In the genomic region with DNA sequence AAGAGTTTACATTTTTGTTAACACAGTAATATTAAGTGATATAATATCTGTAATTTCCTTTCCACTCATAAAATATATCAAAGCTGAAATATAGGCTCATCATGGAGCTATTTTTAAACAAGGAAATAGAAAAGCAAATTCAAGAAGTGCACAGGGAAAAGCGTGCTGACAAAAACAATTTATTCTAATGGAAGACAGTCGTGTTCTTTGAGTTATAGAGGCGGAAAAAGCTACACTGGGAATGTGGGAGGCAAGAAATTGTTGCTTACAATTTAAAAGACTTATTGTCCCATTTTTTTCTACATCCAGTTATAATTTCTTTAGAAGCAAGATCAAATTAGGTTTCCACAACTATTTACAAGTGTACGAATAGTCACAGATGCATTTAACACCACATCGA, we compare ENCODE assay signal across 33 cellular contexts. TPM values are rescaled to one million over a fixed set of nuclear protein-coding genes. Genes with fewer than 3 reads are reported as not detected.
"Had no signal": no experiment of that assay in that cellular context is flagged by ENCODE, and none has a peak within 500 bp of the region (broad histone marks: within the 10 kb centered on the region; RNA-seq: fewer than 3 reads in every experiment).

No MANE protein-coding gene starts in this region.

- H3K27me3 ChIP-seq: brain microvascular endothelial cell, esophagus muscularis mucosa, gastroesophageal sphincter had no signal

- H3K27ac ChIP-seq: brain microvascular endothelial cell, esophagus muscularis mucosa, foreskin keratinocyte, gastroesophageal sphincter, WERI-Rb-1 had no signal

- ATAC-seq: activated CD4-positive, CD25-positive, alpha-beta regulatory T cell treated with anti-CD3 and anti-CD28 coated beads, Interleukin-2, amount 50 U/mL, for 24 hours; activated CD8-positive, alpha-beta T cell treated with anti-CD3 and anti-CD28 coated beads for 36 hours; activated T-cell treated with anti-CD3 and anti-CD28 coated beads, Interleukin-2, amount 50 U/mL, for 4 hours; activated T-helper 17 cell treated with anti-CD3 and anti-CD28 coated beads, Interleukin-2, amount 50 U/mL, for 72 hours; effector memory CD8-positive, alpha-beta T cell; foreskin keratinocyte; gastroesophageal sphincter; T-helper 17 cell had no signal

- FAIRE-seq: astrocyte, bronchial epithelial cell, colon had no signal

- H3K4me1 ChIP-seq: foreskin keratinocyte had no signal

- DNase-seq: activated B cell treated with CpG ODN at 0.5 μM for 24 hours; activated CD4-positive, alpha-beta T cell treated with anti-CD3 and anti-CD28 coated beads for 48 hours; activated CD4-positive, alpha-beta T cell treated with anti-CD3 and anti-CD28 coated beads, Interleukin-2, amount 50 U/mL, for 1 hour; activated CD4-positive, alpha-beta T cell treated with anti-CD3 and anti-CD28 coated beads, Interleukin-2, amount 50 U/mL, for 48 hours; activated CD8-positive, alpha-beta memory T cell treated with anti-CD3 and anti-CD28 coated beads for 24 hours; activated CD8-positive, alpha-beta T cell treated with anti-CD3 and anti-CD28 coated beads for 36 hours; activated effector memory CD4-positive, alpha-beta T cell treated with Interleukin-2 at 50 U/mL for 16 hours; activated gamma-delta T cell treated with Interleukin-2 at 50 U/mL for 16 hours; activated naive CD4-positive, alpha-beta T cell treated with anti-CD3 and anti-CD28 coated beads, Interleukin-2, amount 50 U/mL, for 16 hours; activated naive CD4-positive, alpha-beta T cell treated with Interleukin-2 at 50 U/mL for 16 hours; activated T-cell treated with anti-CD3 and anti-CD28 coated beads, Interleukin-2, amount 50 U/mL, for 4 hours; amniotic stem cell; anterior cingulate cortex; brain microvascular endothelial cell; caudate nucleus; cortex of kidney; dermis blood vessel endothelial cell; effector CD4-positive, alpha-beta T cell; effector memory CD8-positive, alpha-beta T cell; erythroblast; foreskin keratinocyte; T-helper 1 cell; T-helper 17 cell; T1000; WERI-Rb-1 had no signal

- H3K9me3 ChIP-seq: esophagus muscularis mucosa, gastroesophageal sphincter had no signal

- H3K4me3 ChIP-seq: esophagus muscularis mucosa, gastroesophageal sphincter had no signal

- H3K36me3 ChIP-seq: brain microvascular endothelial cell, gastroesophageal sphincter had no signal

RNA-seq across cellular contexts. Expression of gene TTN, which starts 3.2 kb away (rescaled TPM):
- total RNA-seq: chondrocyte, foreskin keratinocyte had no signal
- polyA plus RNA-seq: foreskin keratinocyte had no signal
